8 cellular contexts compared by ENCODE assay signal in the genomic region with DNA sequence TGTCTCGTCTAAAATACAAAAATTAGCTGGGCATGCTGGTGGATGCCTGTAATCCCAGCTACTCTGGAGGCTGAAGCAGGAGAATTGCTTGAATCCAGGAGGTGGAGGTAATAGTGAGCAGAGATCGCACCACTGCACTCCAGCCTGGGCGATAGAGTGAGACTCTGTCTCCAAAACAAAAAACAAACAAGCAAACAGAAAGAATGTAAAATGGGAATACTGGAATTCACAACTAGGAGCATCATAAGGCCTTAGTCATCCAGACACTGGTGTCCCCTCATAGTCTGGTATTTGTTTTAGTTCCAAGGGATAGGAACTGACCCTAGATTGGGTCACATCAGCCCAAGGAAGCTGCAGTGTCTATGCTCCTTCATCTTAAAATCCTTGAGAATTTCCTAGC.
"Had no signal": no experiment of that assay in that cellular context is flagged by ENCODE, and none has a peak within 500 bp of the region (broad histone marks: within the 10 kb centered on the region; RNA-seq: fewer than 3 reads in every experiment).

No MANE protein-coding gene starts in this region.

- H3K4me3 ChIP-seq: GM12878 had no signal

- ATAC-seq: GM12878 had no signal

- FAIRE-seq: G401.6, GM12878, GM12891, GM12892, GM18507, GM19239 had no signal

- DNase-seq: GDM1, GF-D8 had no signal
